Comparison of ENCODE assay signal across 21 cellular contexts in genomic region chr14:103026196-103026595, GRCh38. TPM values are rescaled to one million over a fixed set of nuclear protein-coding genes. Genes with fewer than 3 reads are reported as not detected.
"Had no signal": no experiment of that assay in that cellular context is flagged by ENCODE, and none has a peak within 500 bp of the region (broad histone marks: within the 10 kb centered on the region; RNA-seq: fewer than 3 reads in every experiment).

No MANE protein-coding gene starts in this region.

RNA-seq across cellular contexts. Expression of gene CDC42BPB, which starts 31.2 kb away (rescaled TPM):
- polyA plus RNA-seq: immature natural killer cell had no signal

RNA-seq across cellular contexts. Expression of gene LBHD2, which starts 57.8 kb away (rescaled TPM):
- total RNA-seq: kidney, left colon, left lung, lower lobe of right lung, mesothelial cell of epicardium, mononuclear cell, natural killer cell, occipital lobe, osteocyte, progenitor cell of endocrine pancreas, pulmonary artery endothelial cell, renal cortical epithelial cell, right atrium auricular region, right lobe of liver, skeletal muscle tissue, stomach, thyroid gland, upper lobe of left lung, urinary bladder, vagina had no signal
- polyA plus RNA-seq: immature natural killer cell, stomach, urinary bladder had no signal
